ENCODE assay signal across 18 cellular contexts in the genomic region with DNA sequence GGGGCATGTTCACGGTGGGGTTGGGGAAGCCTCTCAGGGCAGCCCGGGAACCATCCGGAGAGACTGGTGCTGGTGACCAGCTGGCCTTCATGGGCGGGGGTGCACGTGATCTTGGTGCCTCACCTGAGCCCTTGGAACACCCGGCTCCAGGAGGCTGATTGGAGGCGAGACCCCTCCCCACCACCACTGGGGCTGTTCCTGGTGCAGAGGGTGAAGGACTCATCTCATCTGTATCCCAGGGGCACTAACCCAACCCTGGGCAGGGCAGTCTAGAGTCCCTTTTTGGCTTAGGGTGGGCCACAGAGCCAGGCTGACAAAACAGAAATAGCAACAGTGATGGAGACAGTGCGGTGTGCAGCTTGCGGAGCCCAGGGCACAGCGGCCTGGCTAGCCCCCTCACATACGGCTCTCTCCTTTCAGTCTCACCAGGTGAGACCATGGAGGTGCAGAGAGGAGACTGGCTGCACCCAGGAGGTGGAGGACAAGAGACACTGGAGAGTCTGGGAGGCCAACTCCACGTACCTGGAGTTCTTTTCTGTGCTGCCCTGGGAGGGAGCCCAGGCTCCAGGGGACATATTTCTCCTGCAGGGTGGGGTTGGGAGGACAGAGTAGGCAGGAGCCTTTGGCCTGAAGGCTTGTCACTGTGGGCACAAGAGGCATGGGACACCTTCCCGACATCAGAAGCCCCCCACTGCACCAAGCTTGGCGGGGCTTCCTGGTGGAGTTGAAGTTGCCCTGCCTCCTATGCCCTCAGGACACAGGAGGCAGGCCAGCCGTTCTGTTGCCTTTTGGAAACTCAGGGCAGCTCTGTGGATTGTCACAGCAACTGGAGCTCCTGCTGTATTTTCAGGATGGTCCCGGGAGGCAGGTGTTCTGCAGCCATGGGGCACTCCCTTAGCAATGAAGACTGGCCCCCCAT.
DNase-seq lines count a peak whose midpoint lies in the region; ATAC-seq, FAIRE-seq and TF ChIP-seq lines count a peak whose summit lies in the region.
"Had no signal": no experiment of that assay in that cellular context is flagged by ENCODE, and none has a peak within 500 bp of the region (broad histone marks: within the 10 kb centered on the region; RNA-seq: fewer than 3 reads in every experiment).

No MANE protein-coding gene starts in this region.

- CTCF ChIA-PET in OCI-LY7 (lab: Charles Lee; ENCODE audit: unreplicated experiment) (no interaction called here), HepG2 (lab: Yijun Ruan, JAX; ENCODE audit: low intra/inter-chr PET ratio, low total read pairs) (no interaction called here)

- H3K9me3 ChIP-seq in RWPE2 (ENCODE audit: severe bottlenecking) = no peaks in the 10 kb centered on the region
- H3K9me3 ChIP-seq in kidney (ENCODE audit: control insufficient read depth in 1 of 2, low read length in 2 of 2) = no peaks in the 10 kb centered on the region
- no peaks in the 10 kb centered on the region for H3K9me3 ChIP-seq in sigmoid colon
- no peaks in the 10 kb centered on the region for H3K9me3 ChIP-seq in OCI-LY7 (ENCODE audit: low read length)
- H3K9me3 ChIP-seq in HepG2 (ENCODE audit: low read length) = no peaks in the 10 kb centered on the region

- H3K4me2 ChIP-seq in OCI-LY7 (ENCODE audit: low read length) (no peak overlapping the region), HepG2 (ENCODE audit: low read depth, low read length) (no peak overlapping the region)

- no peaks in the 10 kb centered on the region for H3K27me3 ChIP-seq in RWPE2 (ENCODE audit: insufficient read depth, poor library complexity, severe bottlenecking)
- no peaks in the 10 kb centered on the region for H3K27me3 ChIP-seq in sigmoid colon
- peaks cover 16 to 38% of the 10 kb centered on the region in 2 experiments for H3K27me3 ChIP-seq in HepG2 (ENCODE audit: control insufficient read depth in 1 of 2, insufficient read depth in 2 of 2, low read length in 2 of 2)

- H3K4me3 ChIP-seq in RWPE2 (ENCODE audit: severe bottlenecking) = no peak overlapping the region
- H3K4me3 ChIP-seq in kidney (ENCODE audit: low read length in 2 of 2) = no peak overlapping the region
- no peak overlapping the region for H3K4me3 ChIP-seq in sigmoid colon
- no peak overlapping the region for H3K4me3 ChIP-seq in OCI-LY7 (ENCODE audit: low read depth, low read length, poor library complexity, severe bottlenecking)
- H3K4me3 ChIP-seq in HepG2 (replicated peaks in 1 of 3; ENCODE audit: insufficient read depth in 1 of 3, low read depth in 2 of 3, low read length in 3 of 3) = no peak overlapping the region

- H3K36me3 ChIP-seq in RWPE2 (ENCODE audit: low read depth) (no peaks in the 10 kb centered on the region), kidney (ENCODE audit: control insufficient read depth in 1 of 2, insufficient read depth in 2 of 2, low read length in 2 of 2) (no peaks in the 10 kb centered on the region), sigmoid colon (no peaks in the 10 kb centered on the region), OCI-LY7 (ENCODE audit: insufficient read depth, low read length) (no peaks in the 10 kb centered on the region), HepG2 (replicated peaks in 1 of 2; ENCODE audit: control insufficient read depth in 1 of 2, insufficient read depth in 2 of 2, low read length in 2 of 2) (no peaks in the 10 kb centered on the region)
- H3K36me3 ChIP-seq: WERI-Rb-1 had no signal

- H3K79me2 ChIP-seq in OCI-LY7 (ENCODE audit: insufficient read depth, low read depth, low read length) (no peaks in the 10 kb centered on the region), HepG2 (ENCODE audit: insufficient read depth, low read length) (no peaks in the 10 kb centered on the region)

- BruUV-seq in OCI-LY7 (replicated peaks; lab: Mats Ljungman, UMichigan) (no TSS peak), HepG2 (replicated peaks; lab: Mats Ljungman, UMichigan) (no TSS peak)

- POLR2A ChIA-PET in OCI-LY7 (lab: Charles Lee) = no interaction called here
- POLR2A ChIA-PET in HepG2 (lab: Yijun Ruan, JAX) = no interaction called here

- TF ChIP-seq POLR2A in sigmoid colon (IDR thresholded peaks at IDR 0.05) = no peak
- no peak for TF ChIP-seq POLR2A in HepG2 (IDR thresholded peaks at IDR 0.05; ENCODE audit: insufficient read depth in 1 of 2, low read depth in 2 of 2, low read length in 2 of 2)

- WGBS in sigmoid colon, 2 donors = 49 to 73% methylated on average over 16 of the region's 16 CpGs
- 17% methylated on average over 14 of the region's 16 CpGs for WGBS in HepG2 (ENCODE audit: low lambda C conversion rate)

- no peak overlapping the region for H2AFZ ChIP-seq in OCI-LY7 (ENCODE audit: low read length)
- H2AFZ ChIP-seq in HepG2 (ENCODE audit: low read length) = no peak overlapping the region

- H3K27ac ChIP-seq in RWPE2 (ENCODE audit: poor library complexity, severe bottlenecking) = peak overlapping the region; percentile 88
- H3K27ac ChIP-seq in kidney (ENCODE audit: low read depth in 2 of 2, low read length in 2 of 2) = no peak overlapping the region
- no peak overlapping the region for H3K27ac ChIP-seq in sigmoid colon
- no peak overlapping the region for H3K27ac ChIP-seq in OCI-LY7 (ENCODE audit: low read depth, low read length, poor library complexity, severe bottlenecking)
- H3K27ac ChIP-seq in HepG2 (ENCODE audit: extremely low read length, insufficient read depth, low read length) = no peak overlapping the region
- H3K27ac ChIP-seq: WERI-Rb-1 had no signal

- intact Hi-C loops in kidney (cut with DNase I) = no loop called here
- intact Hi-C loops in sigmoid colon (cut with DNase I) = no loop called here
- intact Hi-C loops in OCI-LY7 (cut with micrococcal nuclease; ENCODE audit: unreplicated experiment) = no loop called here
- intact Hi-C loops in HepG2 (cut with micrococcal nuclease; ENCODE audit: unreplicated experiment) = no loop called here

- H3K9me2 ChIP-seq in OCI-LY7 (ENCODE audit: insufficient read depth, low read length) = no peaks in the 10 kb centered on the region

- TF ChIP-seq EP300 in sigmoid colon (IDR thresholded peaks at IDR 0.05) (no peak), HepG2 (IDR thresholded peaks at IDR 0.05; ENCODE audit: low read depth in 2 of 2, low read length in 2 of 2) (no peak), HepG2 (CRISPR knock-in tag; IDR thresholded peaks at IDR 0.05; ENCODE audit: borderline replicate concordance) (no peak)

- FAIRE-seq in kidney (lab: Jason Lieb, UNC) = no peak
- FAIRE-seq in HepG2 (lab: Jason Lieb, UNC) = no peak
- FAIRE-seq: endometrium had no signal

- in situ Hi-C loops in GM13976 (cut with MboI; ENCODE audit: low sequenced_read_pairs, unreplicated experiment) (no loop called here), HepG2 (cut with HindIII; ENCODE audit: extremely low pct_ligation_motif_present, low pct_unique_long_range_greater_than_20kb) (no loop called here)

- H4K20me1 ChIP-seq in OCI-LY7 (ENCODE audit: insufficient read depth, low read length) (no peaks in the 10 kb centered on the region), HepG2 (ENCODE audit: insufficient read depth, low read length) (no peaks in the 10 kb centered on the region; the same call in 1 of the 2 replicates)

- DNase-seq in GM13976 (ENCODE audit: low spot score) (peak; percentile 18), RWPE2 (ENCODE audit: low spot score) (peak; percentile 84), kidney (peak; percentile 55), sigmoid colon (peak; percentile 37), OCI-LY7 (ENCODE audit: low spot score) (no peak), HepG2 (ENCODE audit: low spot score) (no peak), GDM1 (lab: John Stamatoyannopoulos, UW) (no peak)
- DNase-seq: activated CD8-positive, alpha-beta T cell treated with anti-CD3 and anti-CD28 coated beads, Interleukin-2, amount 10 ng/mL, durations not matched to agents 7 days and 5 days; activated T-cell treated with anti-CD3 and anti-CD28 coated beads, Interleukin-2, amount 50 U/mL, for 48 hours; Kasumi-1; NCI-H2081 treated with DMSO at 0.1 percent for 48 hours; stimulated activated CD4-positive, alpha-beta T cell treated with anti-CD3 and anti-CD28 coated beads, Interleukin-1b, Interleukin-23, amount 100 ng/mL, for 48 hours; stimulated activated naive CD8-positive, alpha-beta T cell treated with anti-CD3 and anti-CD28 coated beads, Interleukin-15, Interleukin-2, amounts not matched to agents 100 U/mL and 50 U/mL, for 24 hours; T-helper 17 cell; WERI-Rb-1 had no signal

- TF ChIP-seq RAD21 in HepG2 (CRISPR knock-in tag; IDR thresholded peaks at IDR 0.05) = no peak

- H3K4me1 ChIP-seq in RWPE2 (ENCODE audit: insufficient read depth, poor library complexity, severe bottlenecking) (peaks cover 42% of the 10 kb centered on the region), kidney (ENCODE audit: control insufficient read depth in 1 of 2, insufficient read depth in 1 of 2, low read depth in 1 of 2, low read length in 2 of 2) (no peaks in the 10 kb centered on the region), sigmoid colon (peaks cover 0 to 14% (median 8%) of the 10 kb centered on the region in 4 donors), OCI-LY7 (ENCODE audit: insufficient read depth, low read length, poor library complexity, severe bottlenecking) (no peaks in the 10 kb centered on the region), HepG2 (ENCODE audit: insufficient read depth, low read length) (no peaks in the 10 kb centered on the region)

- ATAC-seq in RWPE2 (ENCODE audit: low read depth) (no peak), HepG2 (no peak), HG02884 (IDR thresholded peaks at IDR 0.05; ENCODE audit: unreplicated experiment) (no peak)
- ATAC-seq: activated CD8-positive, alpha-beta T cell treated with anti-CD3 and anti-CD28 coated beads, Interleukin-2, amount 10 ng/mL, durations not matched to agents 7 days and 5 days; sciatic nerve; stimulated activated naive CD8-positive, alpha-beta T cell treated with anti-CD3 and anti-CD28 coated beads, Interleukin-15, Interleukin-2, amounts not matched to agents 100 U/mL and 50 U/mL, for 24 hours; T-helper 17 cell had no signal

- H3K9ac ChIP-seq in kidney (ENCODE audit: low read length in 2 of 2) (no peak overlapping the region), HepG2 (ENCODE audit: insufficient read depth, low read depth, low read length) (no peak overlapping the region)

- no peak for TF ChIP-seq CTCF in GM13976 (IDR thresholded peaks at IDR 0.05; ENCODE audit: borderline replicate concordance, control extremely low read depth, extremely low read depth, insufficient read depth, missing control alignments)
- no peak for TF ChIP-seq CTCF in RWPE2 (IDR thresholded peaks at IDR 0.05; ENCODE audit: poor library complexity, severe bottlenecking)
- TF ChIP-seq CTCF in kidney (IDR thresholded peaks at IDR 0.05; ENCODE audit: borderline replicate concordance, extremely low read depth, insufficient read depth) = no peak
- TF ChIP-seq CTCF in sigmoid colon (IDR thresholded peaks at IDR 0.05) = no peak
- TF ChIP-seq CTCF in OCI-LY7 (conservative IDR thresholded peaks at IDR 0.05; ENCODE audit: low read length) = no peak
- no peak for TF ChIP-seq CTCF in HepG2 (CRISPR knock-in tag; IDR thresholded peaks at IDR 0.05)

TF ChIP-seq in HepG2, 621 proteins besides CTCF, POLR2A, EP300 and RAD21 (continues in another document):
- no peak for TF ChIP-seq ZNF180 (CRISPR knock-in tag; IDR thresholded peaks at IDR 0.05; ENCODE audit: borderline replicate concordance, low read depth)
- no peak for TF ChIP-seq POLR2AphosphoS2 (IDR thresholded peaks at IDR 0.05; ENCODE audit: low read depth, low read length)

Comparison
In these comparisons a context has a peak if more than half of its experiments do, and no peak if none do; other contexts are left out.
1. DNase-seq: peak in GM13976 (single experiment), RWPE2 (single experiment), kidney (single experiment) and sigmoid colon (single experiment); none in OCI-LY7 (single experiment), HepG2 (single experiment) and GDM1 (single experiment).